In the genomic region with DNA sequence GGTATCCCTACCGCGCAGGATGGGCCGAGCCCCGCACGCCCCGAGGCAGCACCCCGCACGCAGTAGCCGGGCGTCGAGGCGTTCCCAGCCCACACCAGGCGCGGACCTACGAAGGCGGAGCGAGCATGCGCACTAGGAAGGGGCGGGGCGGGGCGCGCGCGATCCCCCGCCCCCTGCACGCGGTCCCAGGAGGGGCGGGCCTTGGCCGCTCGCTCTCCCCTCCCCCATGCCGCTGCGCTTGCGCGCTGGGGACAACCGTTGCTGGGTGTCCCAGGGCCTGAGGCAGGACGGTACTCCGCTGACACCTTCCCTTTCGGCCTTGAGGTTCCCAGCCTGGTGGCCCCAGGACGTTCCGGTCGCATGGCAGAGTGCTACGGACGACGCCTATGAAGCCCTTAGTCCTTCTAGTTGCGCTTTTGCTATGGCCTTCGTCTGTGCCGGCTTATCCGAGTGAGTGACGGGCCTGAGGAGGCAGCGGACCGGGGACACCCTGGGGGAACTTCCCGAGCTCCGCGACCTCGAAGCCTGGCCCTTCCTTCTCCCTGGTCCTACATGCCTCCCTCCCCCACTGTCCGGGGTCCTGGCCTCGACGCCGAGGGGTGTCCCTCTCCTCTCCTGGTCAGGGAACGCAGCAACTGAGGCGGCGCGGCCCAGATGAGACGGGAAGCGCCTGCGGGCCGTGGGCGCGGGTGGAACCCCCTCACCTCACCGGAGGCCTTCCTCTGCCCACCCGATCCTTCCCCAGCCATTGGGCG, we compare ENCODE assay signal across 8 cellular contexts. TPM values are rescaled to one million over a fixed set of nuclear protein-coding genes. Genes with fewer than 3 reads are reported as not detected.
DNase-seq lines count a peak whose midpoint lies in the region; ATAC-seq and TF ChIP-seq lines count a peak whose summit lies in the region.

A gene (plus strand): TSS at position 258 of the 755 bp plus-strand sequence. CDS start 129 bp downstream, at position 387.

- CTCF ChIA-PET in BJ (lab: Yijun Ruan, JAX): no interaction called here

- POLR2A ChIA-PET in BJ (lab: Charles Lee): no interaction called here

- H3K27ac ChIP-seq in muscle layer of colon (ENCODE audit: low read depth, low read length): no peak within 1 kb of the TSS

- peak; percentile 52 for ATAC-seq in stimulated activated naive CD8-positive, alpha-beta T cell treated with anti-CD3 and anti-CD28 coated beads, Interleukin-15, Interleukin-2, amounts not matched to agents 100 U/mL and 50 U/mL, for 24 hours

- no peaks in the 10 kb centered on the region for H3K9me3 ChIP-seq in muscle layer of colon (ENCODE audit: low read length)

- H3K27me3 ChIP-seq in BJ (ENCODE audit: control insufficient read depth, insufficient read depth, low read length) (no peaks in the 10 kb centered on the region; the same call in 1 of the 2 replicates), muscle layer of colon (ENCODE audit: control insufficient read depth in 1 of 2, insufficient read depth in 2 of 2, low read length in 2 of 2) (no peaks in the 10 kb centered on the region)

- DNase-seq in BJ (ENCODE audit: low read depth) (peak; percentile 10), dermis blood vessel endothelial cell (peak; percentile 85), NCI-H82 (lab: John Stamatoyannopoulos, UW) (no peak), GDM1 (lab: John Stamatoyannopoulos, UW) (no peak), NCI-H128 (lab: John Stamatoyannopoulos, UW; ENCODE audit: unreplicated experiment) (no peak)
- peak; percentile 39 for DNase-seq in activated CD4-positive, alpha-beta T cell treated with anti-CD3 and anti-CD28 coated beads for 1 hour
- DNase-seq in stimulated activated naive CD8-positive, alpha-beta T cell treated with anti-CD3 and anti-CD28 coated beads, Interleukin-15, Interleukin-2, amounts not matched to agents 100 U/mL and 50 U/mL, for 24 hours: peak; percentile 51

- TF ChIP-seq CTCF in BJ (IDR thresholded peaks at IDR 0.05; ENCODE audit: insufficient read depth, low read depth, low read length): no peak

- no peaks in the 10 kb centered on the region for H3K36me3 ChIP-seq in BJ (ENCODE audit: control insufficient read depth, insufficient read depth, low read length)
- no peaks in the 10 kb centered on the region for H3K36me3 ChIP-seq in muscle layer of colon (ENCODE audit: insufficient read depth, low read length)

- H3K9ac ChIP-seq in muscle layer of colon (ENCODE audit: low read length): no peak within 1 kb of the TSS

- H3K4me1 ChIP-seq in muscle layer of colon (ENCODE audit: insufficient read depth, low read length): no peaks in the 10 kb centered on the region

- H3K4me3 ChIP-seq in BJ (ENCODE audit: low read depth, low read length) (peak within 1 kb of the TSS; percentile 67), muscle layer of colon (ENCODE audit: low read depth in 1 of 2, low read length in 2 of 2) (peak within 1 kb of the TSS; percentile 26 to 52)

RNA-seq across cellular contexts. Expression of the gene that starts here (rescaled TPM):
- polyA plus RNA-seq in BJ (2011; rRNA removed): 7.5 and 11.7 TPM in 2 replicates
- 2.2 and 6.3 TPM in 2 replicates for polyA minus RNA-seq in BJ (2011; rRNA and poly(A)+ RNA removed)
- 1.5 and 4.6 TPM in 2 replicates for total RNA-seq in dermis blood vessel endothelial cell

Comparison
In these comparisons a context has a peak if more than half of its experiments do, and no peak if none do; other contexts are left out.
1. DNase-seq: peak in BJ (single experiment), activated CD4-positive, alpha-beta T cell treated with anti-CD3 and anti-CD28 coated beads for 1 hour (single experiment), dermis blood vessel endothelial cell (single experiment) and stimulated activated naive CD8-positive, alpha-beta T cell treated with anti-CD3 and anti-CD28 coated beads, Interleukin-15, Interleukin-2, amounts not matched to agents 100 U/mL and 50 U/mL, for 24 hours (single experiment); none in NCI-H82 (single experiment), GDM1 (single experiment) and NCI-H128 (single experiment).